ENCODE assay signal across 1 cellular context in the genomic region with DNA sequence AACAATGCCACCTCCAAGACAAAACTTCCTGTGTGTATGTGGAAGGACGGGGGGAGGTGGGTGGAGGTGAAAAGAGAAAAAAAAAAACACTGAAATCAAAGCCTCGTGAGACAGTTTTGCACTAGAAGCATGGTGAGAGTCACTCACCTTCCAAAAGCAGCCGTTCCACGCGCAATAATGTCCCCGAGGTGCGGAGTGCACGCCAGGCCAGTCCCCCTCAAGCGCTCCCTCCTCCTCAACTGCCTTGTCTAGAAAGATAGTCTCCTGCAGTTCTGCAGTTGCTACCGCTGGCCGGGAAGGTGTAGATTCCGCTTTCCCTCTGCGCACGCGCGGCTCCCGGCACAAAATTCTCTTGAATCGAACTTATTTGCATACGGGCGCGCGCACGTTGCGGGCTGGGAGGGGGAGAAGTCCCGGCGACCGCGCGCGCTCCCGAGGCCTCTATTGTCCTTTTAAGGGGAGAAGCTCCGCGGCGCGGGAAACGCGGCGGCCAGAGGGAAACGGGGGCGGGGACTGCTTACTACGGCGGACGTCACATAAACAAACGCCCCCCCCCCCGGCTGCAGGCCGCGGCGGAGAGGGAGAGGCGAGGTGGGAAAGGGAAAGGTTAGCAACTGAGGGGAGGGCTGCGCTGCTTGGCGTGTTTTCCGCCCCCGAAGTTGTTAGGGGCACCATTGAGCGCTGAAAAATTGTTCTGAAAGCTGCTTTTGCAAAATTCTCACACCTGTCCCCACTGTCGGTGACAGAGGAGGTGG.
TF ChIP-seq lines count a peak whose summit lies in the region.

A gene with protein sequence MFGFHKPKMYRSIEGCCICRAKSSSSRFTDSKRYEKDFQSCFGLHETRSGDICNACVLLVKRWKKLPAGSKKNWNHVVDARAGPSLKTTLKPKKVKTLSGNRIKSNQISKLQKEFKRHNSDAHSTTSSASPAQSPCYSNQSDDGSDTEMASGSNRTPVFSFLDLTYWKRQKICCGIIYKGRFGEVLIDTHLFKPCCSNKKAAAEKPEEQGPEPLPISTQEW (minus strand): TSS at position 274 of the 755 bp plus-strand sequence. CDS start 27,946 bp downstream, outside the sequence.

TF ChIP-seq in GM12878, 131 proteins besides CTCF, POLR2A, EP300 and RAD21 (continued from another document):
- peak; percentile 56; the same call in 1 of the 2 replicates for TF ChIP-seq CBFB (IDR thresholded peaks at IDR 0.05; ENCODE audit: low read depth)
- TF ChIP-seq RFX5 (IDR thresholded peaks at IDR 0.05; ENCODE audit: low read depth, low read length), result no peak
- TF ChIP-seq, protein P1, sequence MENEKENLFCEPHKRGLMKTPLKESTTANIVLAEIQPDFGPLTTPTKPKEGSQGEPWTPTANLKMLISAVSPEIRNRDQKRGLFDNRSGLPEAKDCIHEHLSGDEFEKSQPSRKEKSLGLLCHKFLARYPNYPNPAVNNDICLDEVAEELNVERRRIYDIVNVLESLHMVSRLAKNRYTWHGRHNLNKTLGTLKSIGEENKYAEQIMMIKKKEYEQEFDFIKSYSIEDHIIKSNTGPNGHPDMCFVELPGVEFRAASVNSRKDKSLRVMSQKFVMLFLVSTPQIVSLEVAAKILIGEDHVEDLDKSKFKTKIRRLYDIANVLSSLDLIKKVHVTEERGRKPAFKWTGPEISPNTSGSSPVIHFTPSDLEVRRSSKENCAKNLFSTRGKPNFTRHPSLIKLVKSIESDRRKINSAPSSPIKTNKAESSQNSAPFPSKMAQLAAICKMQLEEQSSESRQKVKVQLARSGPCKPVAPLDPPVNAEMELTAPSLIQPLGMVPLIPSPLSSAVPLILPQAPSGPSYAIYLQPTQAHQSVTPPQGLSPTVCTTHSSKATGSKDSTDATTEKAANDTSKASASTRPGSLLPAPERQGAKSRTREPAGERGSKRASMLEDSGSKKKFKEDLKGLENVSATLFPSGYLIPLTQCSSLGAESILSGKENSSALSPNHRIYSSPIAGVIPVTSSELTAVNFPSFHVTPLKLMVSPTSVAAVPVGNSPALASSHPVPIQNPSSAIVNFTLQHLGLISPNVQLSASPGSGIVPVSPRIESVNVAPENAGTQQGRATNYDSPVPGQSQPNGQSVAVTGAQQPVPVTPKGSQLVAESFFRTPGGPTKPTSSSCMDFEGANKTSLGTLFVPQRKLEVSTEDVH (IDR thresholded peaks at IDR 0.05; ENCODE audit: low read depth, partially characterized antibody), result peak; percentile 92
- TF ChIP-seq HDGF (IDR thresholded peaks at IDR 0.05), result peak; percentile 22; the same call in 1 of the 2 replicates
- TF ChIP-seq SMAD5 (IDR thresholded peaks at IDR 0.05; ENCODE audit: low read depth), result peak; percentile 95
- 0 out of 2 replicates have a peak, but pooled peaks have one; percentile 25 for TF ChIP-seq MYB (IDR thresholded peaks at IDR 0.05; ENCODE audit: borderline replicate concordance, low read depth, low read length)
- TF ChIP-seq STAT1 (conservative IDR thresholded peaks at IDR 0.05), result no peak
- TF ChIP-seq, protein P2, sequence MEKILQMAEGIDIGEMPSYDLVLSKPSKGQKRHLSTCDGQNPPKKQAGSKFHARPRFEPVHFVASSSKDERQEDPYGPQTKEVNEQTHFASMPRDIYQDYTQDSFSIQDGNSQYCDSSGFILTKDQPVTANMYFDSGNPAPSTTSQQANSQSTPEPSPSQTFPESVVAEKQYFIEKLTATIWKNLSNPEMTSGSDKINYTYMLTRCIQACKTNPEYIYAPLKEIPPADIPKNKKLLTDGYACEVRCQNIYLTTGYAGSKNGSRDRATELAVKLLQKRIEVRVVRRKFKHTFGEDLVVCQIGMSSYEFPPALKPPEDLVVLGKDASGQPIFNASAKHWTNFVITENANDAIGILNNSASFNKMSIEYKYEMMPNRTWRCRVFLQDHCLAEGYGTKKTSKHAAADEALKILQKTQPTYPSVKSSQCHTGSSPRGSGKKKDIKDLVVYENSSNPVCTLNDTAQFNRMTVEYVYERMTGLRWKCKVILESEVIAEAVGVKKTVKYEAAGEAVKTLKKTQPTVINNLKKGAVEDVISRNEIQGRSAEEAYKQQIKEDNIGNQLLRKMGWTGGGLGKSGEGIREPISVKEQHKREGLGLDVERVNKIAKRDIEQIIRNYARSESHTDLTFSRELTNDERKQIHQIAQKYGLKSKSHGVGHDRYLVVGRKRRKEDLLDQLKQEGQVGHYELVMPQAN (conservative IDR thresholded peaks at IDR 0.05), result no peak
- peak; percentile 53; the same call in 1 of the 2 replicates for TF ChIP-seq ESRRA (IDR thresholded peaks at IDR 0.05; ENCODE audit: low read length)
- peak; percentile 81 to 97 for TF ChIP-seq SRF (IDR thresholded peaks at IDR 0.05; ENCODE audit: low read depth in 2 of 2, low read length in 2 of 2)
- peak; percentile 58; the same call in 1 of the 2 replicates for TF ChIP-seq TCF12 (IDR thresholded peaks at IDR 0.05; ENCODE audit: low read depth, low read length)
- no peak for TF ChIP-seq NR2C1 (IDR thresholded peaks at IDR 0.05)
- peak; percentile 98; the same call in 1 of the 2 replicates for TF ChIP-seq RB1 (IDR thresholded peaks at IDR 0.05; ENCODE audit: borderline replicate concordance)
- TF ChIP-seq, protein P3, sequence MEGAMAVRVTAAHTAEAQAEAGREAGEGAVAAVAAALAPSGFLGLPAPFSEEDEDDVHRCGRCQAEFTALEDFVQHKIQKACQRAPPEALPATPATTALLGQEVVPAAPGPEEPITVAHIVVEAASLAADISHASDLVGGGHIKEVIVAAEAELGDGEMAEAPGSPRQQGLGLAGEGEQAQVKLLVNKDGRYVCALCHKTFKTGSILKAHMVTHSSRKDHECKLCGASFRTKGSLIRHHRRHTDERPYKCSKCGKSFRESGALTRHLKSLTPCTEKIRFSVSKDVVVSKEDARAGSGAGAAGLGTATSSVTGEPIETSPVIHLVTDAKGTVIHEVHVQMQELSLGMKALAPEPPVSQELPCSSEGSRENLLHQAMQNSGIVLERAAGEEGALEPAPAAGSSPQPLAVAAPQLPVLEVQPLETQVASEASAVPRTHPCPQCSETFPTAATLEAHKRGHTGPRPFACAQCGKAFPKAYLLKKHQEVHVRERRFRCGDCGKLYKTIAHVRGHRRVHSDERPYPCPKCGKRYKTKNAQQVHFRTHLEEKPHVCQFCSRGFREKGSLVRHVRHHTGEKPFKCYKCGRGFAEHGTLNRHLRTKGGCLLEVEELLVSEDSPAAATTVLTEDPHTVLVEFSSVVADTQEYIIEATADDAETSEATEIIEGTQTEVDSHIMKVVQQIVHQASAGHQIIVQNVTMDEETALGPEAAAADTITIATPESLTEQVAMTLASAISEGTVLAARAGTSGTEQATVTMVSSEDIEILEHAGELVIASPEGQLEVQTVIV (IDR thresholded peaks at IDR 0.05; ENCODE audit: borderline replicate concordance, partially characterized antibody), result peak; percentile 11
